ENCODE assay signal across 11 cellular contexts in genomic region chr2:112812318-112813042, GRCh38. TPM values are rescaled to one million over a fixed set of nuclear protein-coding genes. Genes with fewer than 3 reads are reported as not detected.
DNase-seq lines count a peak whose midpoint lies in the region; ATAC-seq, FAIRE-seq and TF ChIP-seq lines count a peak whose summit lies in the region.
"Had no signal": no experiment of that assay in that cellular context is flagged by ENCODE, and none has a peak within 500 bp of the region (broad histone marks: within the 10 kb centered on the region; RNA-seq: fewer than 3 reads in every experiment).

No MANE protein-coding gene starts in this region.

- peaks cover 1% of the 10 kb centered on the region for H3K9me3 ChIP-seq in HepG2 (ENCODE audit: low read length)
- H3K9me3 ChIP-seq in right lobe of liver, result no peaks in the 10 kb centered on the region
- H3K9me3 ChIP-seq in endothelial cell of umbilical vein (replicated peaks; ENCODE audit: control insufficient read depth, insufficient read depth, low read length), result no peaks in the 10 kb centered on the region

- TF ChIP-seq RAD21 in HepG2 (CRISPR knock-in tag; IDR thresholded peaks at IDR 0.05), result no peak

- ATAC-seq in HepG2 (no peak), right lobe of liver (no peak)

- H4K20me1 ChIP-seq in HepG2 (ENCODE audit: insufficient read depth, low read length) (no peaks in the 10 kb centered on the region), endothelial cell of umbilical vein (replicated peaks; ENCODE audit: control insufficient read depth, extremely low read depth, insufficient read depth, low read length) (no peaks in the 10 kb centered on the region)

- H3K27ac ChIP-seq in HepG2 (ENCODE audit: extremely low read length, insufficient read depth, low read length) (no peak overlapping the region), right lobe of liver (no peak overlapping the region), endothelial cell of umbilical vein (ENCODE audit: insufficient read depth, low read depth, low read length) (peak overlapping the region; percentile 97)

- H3K27me3 ChIP-seq in HepG2 (ENCODE audit: control insufficient read depth in 1 of 2, insufficient read depth in 2 of 2, low read length in 2 of 2) (no peaks in the 10 kb centered on the region), right lobe of liver (no peaks in the 10 kb centered on the region), endothelial cell of umbilical vein (ENCODE audit: control insufficient read depth in 2 of 2, insufficient read depth in 2 of 2, low read length in 2 of 2) (no peaks in the 10 kb centered on the region)
- H3K27me3 ChIP-seq: transverse colon had no signal

- peak overlapping the region; percentile 7 for H3K27ac Mint-ChIP-seq in type B pancreatic cell

- dilution Hi-C loops in endothelial cell of umbilical vein (cut with MboI; ENCODE audit: extremely low pct_ligation_motif_present, low sequenced_read_pairs), result no loop called here

- 88% methylated on average over 12 of the region's 12 CpGs for WGBS in HepG2 (ENCODE audit: low lambda C conversion rate)
- WGBS in right lobe of liver (ENCODE audit: insufficient coverage, low coverage, low lambda C conversion rate, missing lambda C conversion rate), result 80% methylated on average over 11 of the region's 12 CpGs

- H3K4me3 ChIP-seq in HepG2 (replicated peaks in 1 of 3; ENCODE audit: insufficient read depth in 1 of 3, low read depth in 2 of 3, low read length in 3 of 3) (no peak overlapping the region), right lobe of liver (no peak overlapping the region), endothelial cell of umbilical vein (replicated peaks in 1 of 3; ENCODE audit: insufficient read depth in 1 of 3, low read depth in 1 of 3, low read length in 3 of 3) (no peak overlapping the region)
- H3K4me3 ChIP-seq: skin epidermis, transverse colon had no signal

- BruUV-seq in HepG2 (replicated peaks; lab: Mats Ljungman, UMichigan) (no TSS peak), endothelial cell of umbilical vein (replicated peaks; lab: Mats Ljungman, UMichigan) (TSS peak; percentile 97)

- POLR2A ChIA-PET in HepG2 (lab: Yijun Ruan, JAX), result no interaction called here
- POLR2A ChIA-PET in endothelial cell of umbilical vein (lab: Charles Lee), result interaction anchor here (0.6 kb wide), 2 partner anchors 9 to 50 kb away, joined by 4 to 5 read pairs; no protein-coding TSS in a partner anchor

- no peak for TF ChIP-seq CTCF in HepG2 (CRISPR knock-in tag; IDR thresholded peaks at IDR 0.05)
- TF ChIP-seq CTCF in right lobe of liver (IDR thresholded peaks at IDR 0.05), result no peak
- TF ChIP-seq CTCF in endothelial cell of umbilical vein (IDR thresholded peaks at IDR 0.05; ENCODE audit: extremely low read depth in 1 of 2, insufficient read depth in 1 of 2, low read depth in 1 of 2, low read length in 2 of 2), result no peak
- no peak for TF ChIP-seq CTCF in type B pancreatic cell (conservative IDR thresholded peaks at IDR 0.05)

- H3K36me3 Mint-ChIP-seq in type B pancreatic cell, result no peaks in the 10 kb centered on the region
- H3K36me3 Mint-ChIP-seq: IgD-negative memory B cell had no signal

- H3K4me1 Mint-ChIP-seq in type B pancreatic cell (ENCODE audit: unreplicated experiment), result peaks cover 36% of the 10 kb centered on the region

- intact Hi-C loops in HepG2 (cut with micrococcal nuclease; ENCODE audit: unreplicated experiment), result no loop called here
- intact Hi-C loops in right lobe of liver (cut with DNase I), result no loop called here
- intact Hi-C loops in endothelial cell of umbilical vein (cut with micrococcal nuclease), result loop anchor here (1.0 to 5.0 kb wide), 11 partner anchors 18 to 186 kb away; partner anchors contain the start of gene CKAP2L

- no peaks in the 10 kb centered on the region for H3K27me3 Mint-ChIP-seq in type B pancreatic cell
- H3K27me3 Mint-ChIP-seq: IgD-negative memory B cell had no signal

- H3K4me2 ChIP-seq in HepG2 (ENCODE audit: low read depth, low read length), result peak overlapping the region; percentile 19; the same call in 1 of the 2 replicates
- H3K4me2 ChIP-seq in endothelial cell of umbilical vein (ENCODE audit: insufficient read depth, low read length), result peak overlapping the region; percentile 57

- TF ChIP-seq POLR2A in HepG2 (IDR thresholded peaks at IDR 0.05; ENCODE audit: insufficient read depth in 1 of 2, low read depth in 2 of 2, low read length in 2 of 2) (no peak), right lobe of liver (IDR thresholded peaks at IDR 0.05) (no peak), endothelial cell of umbilical vein (IDR thresholded peaks at IDR 0.05; ENCODE audit: low read depth, low read length) (no peak)

- in situ Hi-C loops in HepG2 (cut with HindIII; ENCODE audit: extremely low pct_ligation_motif_present, low pct_unique_long_range_greater_than_20kb), result no loop called here

- CTCF ChIA-PET in HepG2 (lab: Yijun Ruan, JAX; ENCODE audit: low intra/inter-chr PET ratio, low total read pairs) (no interaction called here), endothelial cell of umbilical vein (lab: Charles Lee) (interaction anchor here (0.6 to 3.2 kb wide), 13 partner anchors 17 to 146 kb away, joined by 3 to 25 read pairs (median 3); partner anchors contain the start of genes IL1A and IL1B)

- H2AFZ ChIP-seq in HepG2 (ENCODE audit: low read length) (no peak overlapping the region), endothelial cell of umbilical vein (ENCODE audit: low read depth, low read length) (no peak overlapping the region)

- H3K4me1 ChIP-seq in HepG2 (ENCODE audit: insufficient read depth, low read length), result peaks cover 81% of the 10 kb centered on the region
- H3K4me1 ChIP-seq in right lobe of liver, result peaks cover 0 to 29% (median 10%) of the 10 kb centered on the region in 4 donors
- peaks cover 27% of the 10 kb centered on the region for H3K4me1 ChIP-seq in endothelial cell of umbilical vein (ENCODE audit: control insufficient read depth, extremely low read depth, insufficient read depth, low read length)

- FAIRE-seq in HepG2 (lab: Jason Lieb, UNC), result no peak
- FAIRE-seq in endothelial cell of umbilical vein (lab: Jason Lieb, UNC), result peak; percentile 80

- no peaks in the 10 kb centered on the region for H3K79me2 ChIP-seq in HepG2 (ENCODE audit: insufficient read depth, low read length)
- no peaks in the 10 kb centered on the region for H3K79me2 ChIP-seq in endothelial cell of umbilical vein (ENCODE audit: control insufficient read depth, insufficient read depth, low read length)

- no peak for TF ChIP-seq EP300 in HepG2 (IDR thresholded peaks at IDR 0.05; ENCODE audit: low read depth in 2 of 2, low read length in 2 of 2)
- TF ChIP-seq EP300 in HepG2 (CRISPR knock-in tag; IDR thresholded peaks at IDR 0.05; ENCODE audit: borderline replicate concordance), result no peak

- H3K4me3 Mint-ChIP-seq in type B pancreatic cell, result no peak overlapping the region

- no peaks in the 10 kb centered on the region for H3K9me1 ChIP-seq in endothelial cell of umbilical vein (replicated peaks; ENCODE audit: control insufficient read depth, extremely low read depth, insufficient read depth, low read length)

- H3K9me3 Mint-ChIP-seq in type B pancreatic cell, result peaks cover 7% of the 10 kb centered on the region

- no peaks in the 10 kb centered on the region for H3K36me3 ChIP-seq in HepG2 (replicated peaks in 1 of 2; ENCODE audit: control insufficient read depth in 1 of 2, insufficient read depth in 2 of 2, low read length in 2 of 2)
- no peaks in the 10 kb centered on the region for H3K36me3 ChIP-seq in right lobe of liver
- no peaks in the 10 kb centered on the region for H3K36me3 ChIP-seq in endothelial cell of umbilical vein (ENCODE audit: control insufficient read depth in 2 of 2, extremely low read depth in 1 of 2, insufficient read depth in 2 of 2, low read length in 2 of 2)
- H3K36me3 ChIP-seq: transverse colon had no signal

- DNase-seq in HepG2 (ENCODE audit: low spot score) (no peak), right lobe of liver (no peak), MV-4-11 (lab: John Stamatoyannopoulos, UW) (peak; percentile 83), endothelial cell of umbilical vein (ENCODE audit: low read depth, low spot score) (peak; percentile 66), type B pancreatic cell (ENCODE audit: extremely low spot score, unreplicated experiment) (no peak), NCI-H2107 (lab: John Stamatoyannopoulos, UW) (no peak), germinal center (ENCODE audit: low spot score) (no peak), SIG-M5 treated with dmso at 0.1 percent for 504 hours (lab: John Stamatoyannopoulos, UW; ENCODE audit: unreplicated experiment) (no peak)
- DNase-seq: transverse colon had no signal

- no peak overlapping the region for H3K9ac ChIP-seq in HepG2 (ENCODE audit: insufficient read depth, low read depth, low read length)
- peak overlapping the region; percentile 66 for H3K9ac ChIP-seq in endothelial cell of umbilical vein (replicated peaks; ENCODE audit: extremely low read depth, insufficient read depth, low read length)

RNA-seq across cellular contexts. Expression of gene IL1B, which starts 24.1 kb away (rescaled TPM):
- total RNA-seq in HepG2 (2016; rRNA removed; fragmentation: Illumina TruSeq; extraction: Trizol) (not detected in 2 replicates), right lobe of liver (1 to 10 TPM in 2 of 6 experiments, under 1 TPM in 3, not detected in 1; 0.19 to 4.1 (median 0.49) TPM), endothelial cell of umbilical vein (not detected in 2 replicates), type B pancreatic cell (ENCODE audit: low replicate concordance) (0.46 and 0.76 TPM in 2 replicates)
- not detected in 2 replicates for total RNA-seq in HepG2 (2016; cell fraction: cytosol; rRNA removed; fragmentation: Illumina TruSeq; extraction: Trizol; ENCODE audit: low read depth)
- not detected in 2 replicates for total RNA-seq in HepG2 (2016; cell fraction: insoluble cytoplasmic fraction; rRNA removed; fragmentation: Illumina TruSeq; extraction: Trizol)
- not detected in 2 replicates for total RNA-seq in HepG2 (2016; cell fraction: membrane; rRNA removed; fragmentation: Illumina TruSeq; extraction: Trizol)
- total RNA-seq in HepG2 (2016; cell fraction: nucleus; rRNA removed; fragmentation: Illumina TruSeq; extraction: Trizol), result not detected in 2 replicates
- polyA plus RNA-seq in HepG2 (2011; rRNA removed) (0.08 and 0.18 TPM in 2 replicates), endothelial cell of umbilical vein (0.25 TPM in 1 of 2 replicates, not detected in the other)
- 0.03 and 0.04 TPM in 2 replicates for polyA plus RNA-seq in HepG2 (2011; cell fraction: cytosol; rRNA removed)
- polyA plus RNA-seq in HepG2 (2011; cell fraction: nucleus; rRNA removed), result not detected in 2 replicates
- polyA plus RNA-seq in HepG2 (2012), result 0.11 and 0.20 TPM in 2 replicates
- polyA plus RNA-seq in HepG2 (2016; cell fraction: cytosol; fragmentation: Illumina TruSeq; extraction: Trizol; ENCODE audit: low read depth), result not detected in 2 replicates
- polyA plus RNA-seq in HepG2 (2016; cell fraction: insoluble cytoplasmic fraction; fragmentation: Illumina TruSeq; extraction: Trizol; ENCODE audit: low read depth), result not detected in 2 replicates
- polyA plus RNA-seq in HepG2 (2016; cell fraction: membrane; fragmentation: Illumina TruSeq; extraction: Trizol; ENCODE audit: low read depth), result not detected in 2 replicates
- not detected in 2 replicates for polyA plus RNA-seq in HepG2 (2016; cell fraction: nucleus; fragmentation: Illumina TruSeq; extraction: Trizol; ENCODE audit: insufficient read depth, low read depth)
- polyA minus RNA-seq in HepG2 (2011; rRNA and poly(A)+ RNA removed; ENCODE audit: low replicate concordance), result 2.7 TPM in 1 of 2 replicates, not detected in the other
- polyA minus RNA-seq in HepG2 (2011; cell fraction: cytosol; rRNA and poly(A)+ RNA removed), result not detected in 2 replicates
- not detected in 2 replicates for polyA minus RNA-seq in HepG2 (2011; cell fraction: nucleus; rRNA and poly(A)+ RNA removed)
- polyA plus RNA-seq in endothelial cell of umbilical vein (2011; cell fraction: cytosol; rRNA removed), result 0.10 and 0.27 TPM in 2 replicates
- polyA plus RNA-seq in endothelial cell of umbilical vein (2011; cell fraction: nucleus; rRNA removed), result 0.32 and 0.43 TPM in 2 replicates
- 0.48 and 0.70 TPM in 2 replicates for polyA plus RNA-seq in endothelial cell of umbilical vein (2012)
- 0.53 TPM in 1 of 2 replicates, not detected in the other for polyA minus RNA-seq in endothelial cell of umbilical vein
- 1.3 TPM for polyA minus RNA-seq in endothelial cell of umbilical vein (2011; cell fraction: cytosol; rRNA and poly(A)+ RNA removed)
- 0.53 and 0.96 TPM in 2 replicates for polyA minus RNA-seq in endothelial cell of umbilical vein (2011; cell fraction: nucleus; rRNA and poly(A)+ RNA removed)
- polyA plus RNA-seq: IgD-negative memory B cell had no signal

RNA-seq across cellular contexts. Expression of gene IL1A, which starts 28.2 kb away (rescaled TPM):
- total RNA-seq in HepG2 (2016; rRNA removed; fragmentation: Illumina TruSeq; extraction: Trizol) (not detected in 2 replicates), right lobe of liver (not detected), endothelial cell of umbilical vein (0.99 and 1.4 TPM in 2 replicates), type B pancreatic cell (ENCODE audit: low replicate concordance) (0.60 and 1.6 TPM in 2 replicates)
- total RNA-seq in HepG2 (2016; cell fraction: cytosol; rRNA removed; fragmentation: Illumina TruSeq; extraction: Trizol; ENCODE audit: low read depth), result not detected in 2 replicates
- not detected in 2 replicates for total RNA-seq in HepG2 (2016; cell fraction: insoluble cytoplasmic fraction; rRNA removed; fragmentation: Illumina TruSeq; extraction: Trizol)
- not detected in 2 replicates for total RNA-seq in HepG2 (2016; cell fraction: membrane; rRNA removed; fragmentation: Illumina TruSeq; extraction: Trizol)
- not detected in 2 replicates for total RNA-seq in HepG2 (2016; cell fraction: nucleus; rRNA removed; fragmentation: Illumina TruSeq; extraction: Trizol)
- polyA plus RNA-seq in HepG2 (2011; rRNA removed) (not detected in 2 replicates), endothelial cell of umbilical vein (0.25 and 0.29 TPM in 2 replicates)
- not detected in 2 replicates for polyA plus RNA-seq in HepG2 (2011; cell fraction: cytosol; rRNA removed)
- not detected in 2 replicates for polyA plus RNA-seq in HepG2 (2011; cell fraction: nucleus; rRNA removed)
- 0.05 and 0.07 TPM in 2 replicates for polyA plus RNA-seq in HepG2 (2012)
- polyA plus RNA-seq in HepG2 (2016; cell fraction: cytosol; fragmentation: Illumina TruSeq; extraction: Trizol; ENCODE audit: low read depth), result not detected in 2 replicates
- polyA plus RNA-seq in HepG2 (2016; cell fraction: insoluble cytoplasmic fraction; fragmentation: Illumina TruSeq; extraction: Trizol; ENCODE audit: low read depth), result not detected in 2 replicates
- not detected in 2 replicates for polyA plus RNA-seq in HepG2 (2016; cell fraction: membrane; fragmentation: Illumina TruSeq; extraction: Trizol; ENCODE audit: low read depth)
- not detected in 2 replicates for polyA plus RNA-seq in HepG2 (2016; cell fraction: nucleus; fragmentation: Illumina TruSeq; extraction: Trizol; ENCODE audit: insufficient read depth, low read depth)
- polyA minus RNA-seq in HepG2 (2011; rRNA and poly(A)+ RNA removed; ENCODE audit: low replicate concordance), result 0.33 TPM in 1 of 2 replicates, not detected in the other
- not detected in 2 replicates for polyA minus RNA-seq in HepG2 (2011; cell fraction: cytosol; rRNA and poly(A)+ RNA removed)
- polyA minus RNA-seq in HepG2 (2011; cell fraction: nucleus; rRNA and poly(A)+ RNA removed), result not detected in 2 replicates
- polyA plus RNA-seq in endothelial cell of umbilical vein (2011; cell fraction: cytosol; rRNA removed), result 0.27 and 0.44 TPM in 2 replicates
- 0.90 and 1.1 TPM in 2 replicates for polyA plus RNA-seq in endothelial cell of umbilical vein (2011; cell fraction: nucleus; rRNA removed)
- polyA plus RNA-seq in endothelial cell of umbilical vein (2012), result 3.5 and 4.3 TPM in 2 replicates
- polyA minus RNA-seq in endothelial cell of umbilical vein, result 0.21 and 0.44 TPM in 2 replicates
- polyA minus RNA-seq in endothelial cell of umbilical vein (2011; cell fraction: cytosol; rRNA and poly(A)+ RNA removed), result 0.72 TPM
- polyA minus RNA-seq in endothelial cell of umbilical vein (2011; cell fraction: nucleus; rRNA and poly(A)+ RNA removed), result 0.19 and 0.34 TPM in 2 replicates
- total RNA-seq: transverse colon had no signal
- polyA plus RNA-seq: IgD-negative memory B cell had no signal

RNA-seq across cellular contexts. Expression of gene CKAP2L, which starts 48.1 kb away (rescaled TPM):
- total RNA-seq in HepG2 (2016; rRNA removed; fragmentation: Illumina TruSeq; extraction: Trizol) (9.5 and 21.5 TPM in 2 replicates), right lobe of liver (1 to 10 TPM in 2 of 6 experiments, under 1 TPM in 4; 0.20 to 1.4 (median 0.66) TPM), endothelial cell of umbilical vein (25.2 and 30.7 TPM in 2 replicates), type B pancreatic cell (ENCODE audit: low replicate concordance) (9.7 and 25.4 TPM in 2 replicates)
- total RNA-seq in HepG2 (2016; cell fraction: cytosol; rRNA removed; fragmentation: Illumina TruSeq; extraction: Trizol; ENCODE audit: low read depth), result 1.4 and 1.7 TPM in 2 replicates
- 10.3 and 20.5 TPM in 2 replicates for total RNA-seq in HepG2 (2016; cell fraction: insoluble cytoplasmic fraction; rRNA removed; fragmentation: Illumina TruSeq; extraction: Trizol)
- 5.6 and 6.5 TPM in 2 replicates for total RNA-seq in HepG2 (2016; cell fraction: membrane; rRNA removed; fragmentation: Illumina TruSeq; extraction: Trizol)
- total RNA-seq in HepG2 (2016; cell fraction: nucleus; rRNA removed; fragmentation: Illumina TruSeq; extraction: Trizol), result 13.3 and 18.2 TPM in 2 replicates
- polyA plus RNA-seq in HepG2 (2011; rRNA removed) (3.9 and 7.1 TPM in 2 replicates), endothelial cell of umbilical vein (2.3 and 3.4 TPM in 2 replicates)
- polyA plus RNA-seq in HepG2 (2011; cell fraction: cytosol; rRNA removed), result 3.0 and 3.4 TPM in 2 replicates
- polyA plus RNA-seq in HepG2 (2011; cell fraction: nucleus; rRNA removed), result 2.3 and 2.6 TPM in 2 replicates
- polyA plus RNA-seq in HepG2 (2012), result 5.5 and 10.6 TPM in 2 replicates
- 0.46 and 0.79 TPM in 2 replicates for polyA plus RNA-seq in HepG2 (2016; cell fraction: cytosol; fragmentation: Illumina TruSeq; extraction: Trizol; ENCODE audit: low read depth)
- 15.6 and 16.8 TPM in 2 replicates for polyA plus RNA-seq in HepG2 (2016; cell fraction: insoluble cytoplasmic fraction; fragmentation: Illumina TruSeq; extraction: Trizol; ENCODE audit: low read depth)
- 2.4 and 2.7 TPM in 2 replicates for polyA plus RNA-seq in HepG2 (2016; cell fraction: membrane; fragmentation: Illumina TruSeq; extraction: Trizol; ENCODE audit: low read depth)
- 10.7 and 13.0 TPM in 2 replicates for polyA plus RNA-seq in HepG2 (2016; cell fraction: nucleus; fragmentation: Illumina TruSeq; extraction: Trizol; ENCODE audit: insufficient read depth, low read depth)
- 6.2 and 8.6 TPM in 2 replicates for polyA minus RNA-seq in HepG2 (2011; rRNA and poly(A)+ RNA removed; ENCODE audit: low replicate concordance)
- 5.6 and 8.0 TPM in 2 replicates for polyA minus RNA-seq in HepG2 (2011; cell fraction: cytosol; rRNA and poly(A)+ RNA removed)
- polyA minus RNA-seq in HepG2 (2011; cell fraction: nucleus; rRNA and poly(A)+ RNA removed), result 13.3 and 20.0 TPM in 2 replicates
- 5.4 and 5.8 TPM in 2 replicates for polyA plus RNA-seq in endothelial cell of umbilical vein (2011; cell fraction: cytosol; rRNA removed)
- 3.4 and 6.6 TPM in 2 replicates for polyA plus RNA-seq in endothelial cell of umbilical vein (2011; cell fraction: nucleus; rRNA removed)
- polyA plus RNA-seq in endothelial cell of umbilical vein (2012), result 7.1 and 16.4 TPM in 2 replicates
- 4.6 and 5.2 TPM in 2 replicates for polyA minus RNA-seq in endothelial cell of umbilical vein
- 6.3 TPM for polyA minus RNA-seq in endothelial cell of umbilical vein (2011; cell fraction: cytosol; rRNA and poly(A)+ RNA removed)
- polyA minus RNA-seq in endothelial cell of umbilical vein (2011; cell fraction: nucleus; rRNA and poly(A)+ RNA removed), result 6.7 and 11.9 TPM in 2 replicates
- polyA plus RNA-seq: IgD-negative memory B cell had no signal

Comparison
In these comparisons a context has a peak if more than half of its experiments do, and no peak if none do; other contexts are left out.
1. DNase-seq: peak in MV-4-11 (single experiment) and endothelial cell of umbilical vein (single experiment); none in HepG2 (single experiment), right lobe of liver (0 of 3), type B pancreatic cell (single experiment), NCI-H2107 (single experiment), germinal center (single experiment) and SIG-M5 treated with dmso at 0.1 percent for 504 hours (single experiment).